Comparison of ENCODE assay signal across 31 cellular contexts in genomic region chr7:53628775-53629174, GRCh38.
"Had no signal": no experiment of that assay in that cellular context is flagged by ENCODE, and none has a peak within 500 bp of the region (broad histone marks: within the 10 kb centered on the region; RNA-seq: fewer than 3 reads in every experiment).

No MANE protein-coding gene starts in this region.

- H3K4me2 ChIP-seq: neural progenitor cell, smooth muscle cell had no signal

- H2AFZ ChIP-seq: neural progenitor cell, parathyroid adenoma had no signal

- H3K9me3 Mint-ChIP-seq: nephron, neural progenitor cell, type B pancreatic cell had no signal

- H3K79me2 ChIP-seq: parathyroid adenoma had no signal

- ATAC-seq: natural killer cell; psoas muscle; right cardiac atrium; sciatic nerve; stimulated activated memory B cell treated with anti-CD40 and anti-IgM and Interleukin-4, amounts not matched to agents 10 μg/mL and 1 μg/mL and 100 μg/mL, for 72 hours; stimulated activated naive CD8-positive, alpha-beta T cell treated with anti-CD3 and anti-CD28 coated beads, Interleukin-15, amount 100 ng/mL, for 72 hours; stimulated activated naive CD8-positive, alpha-beta T cell treated with anti-CD3 and anti-CD28 coated beads, Interleukin-15, Interleukin-2, amounts not matched to agents 100 U/mL and 50 U/mL, for 24 hours; upper lobe of right lung had no signal

- H3K27me3 ChIP-seq: neural progenitor cell, ovary, spleen, suprapubic skin, testis, tibial artery, transverse colon, upper lobe of right lung, uterus had no signal

- H3K27me3 Mint-ChIP-seq: progenitor cell of endocrine pancreas; stimulated activated memory B cell treated with anti-CD40 and anti-IgM and Interleukin-4, amounts not matched to agents 10 μg/mL and 1 μg/mL and 100 μg/mL, for 72 hours; stimulated activated naive CD8-positive, alpha-beta T cell treated with anti-CD3 and anti-CD28 coated beads, Interleukin-15, amount 100 ng/mL, for 72 hours; type B pancreatic cell had no signal

- H3K36me3 Mint-ChIP-seq: neural progenitor cell; stimulated activated memory B cell treated with anti-CD40 and anti-IgM and Interleukin-4, amounts not matched to agents 10 μg/mL and 1 μg/mL and 100 μg/mL, for 72 hours; type B pancreatic cell had no signal

- DNase-seq: natural killer cell; occipital lobe; ovary; posterior cingulate gyrus; psoas muscle; right cardiac atrium; spleen; stimulated activated CD4-positive, alpha-beta T cell treated with anti-CD3 and anti-CD28 coated beads, Interleukin-12 subunit alpha, Interleukin-12 subunit beta, amount 100 ng/mL, for 4 hours; stimulated activated CD4-positive, alpha-beta T cell treated with anti-CD3 and anti-CD28 coated beads, Interleukin-1b, Interleukin-23, amount 100 ng/mL, for 48 hours; stimulated activated CD4-positive, alpha-beta T cell treated with anti-CD3 and anti-CD28 coated beads, Interleukin-4, amount 100 ng/mL, for 1 hour; stimulated activated CD4-positive, alpha-beta T cell treated with anti-CD3 and anti-CD28 coated beads, Interleukin-4, amount 100 ng/mL, for 4 hours; stimulated activated CD8-positive, alpha-beta memory T cell treated with anti-CD3 and anti-CD28 coated beads, Interleukin-4, amount 100 ng/mL, for 48 hours; stimulated activated naive CD4-positive, alpha-beta T cell; stimulated activated naive CD8-positive, alpha-beta T cell treated with anti-CD3 and anti-CD28 coated beads, Interleukin-15, amount 100 ng/mL, for 72 hours; stimulated activated naive CD8-positive, alpha-beta T cell treated with anti-CD3 and anti-CD28 coated beads, Interleukin-15, Interleukin-2, amounts not matched to agents 100 U/mL and 50 U/mL, for 24 hours; substantia nigra; testis; tibial artery; transverse colon; upper lobe of right lung; uterus had no signal

- H3K9ac ChIP-seq: neural progenitor cell, parathyroid adenoma had no signal

- H3K9me3 ChIP-seq: ovary, psoas muscle, testis, tibial artery, upper lobe of right lung, uterus had no signal

- H3K4me3 Mint-ChIP-seq: natural killer cell; nephron; neural progenitor cell; stimulated activated memory B cell treated with anti-CD40 and anti-IgM and Interleukin-4, amounts not matched to agents 10 μg/mL and 1 μg/mL and 100 μg/mL, for 72 hours; stimulated activated naive CD8-positive, alpha-beta T cell treated with anti-CD3 and anti-CD28 coated beads, Interleukin-15, amount 100 ng/mL, for 72 hours; type B pancreatic cell had no signal

- H3K27ac Mint-ChIP-seq: natural killer cell; nephron; neural progenitor cell; progenitor cell of endocrine pancreas; stimulated activated memory B cell treated with anti-CD40 and anti-IgM and Interleukin-4, amounts not matched to agents 10 μg/mL and 1 μg/mL and 100 μg/mL, for 72 hours; stimulated activated naive CD8-positive, alpha-beta T cell treated with anti-CD3 and anti-CD28 coated beads, Interleukin-15, amount 100 ng/mL, for 72 hours; type B pancreatic cell had no signal

- H3K27ac ChIP-seq: neural progenitor cell, ovary, parathyroid adenoma, psoas muscle, skin epidermis, spleen, suprapubic skin, testis, tibial artery, transverse colon, upper lobe of right lung, uterus had no signal

- H3K4me1 Mint-ChIP-seq: natural killer cell; nephron; neural progenitor cell; stimulated activated memory B cell treated with anti-CD40 and anti-IgM and Interleukin-4, amounts not matched to agents 10 μg/mL and 1 μg/mL and 100 μg/mL, for 72 hours; stimulated activated naive CD8-positive, alpha-beta T cell treated with anti-CD3 and anti-CD28 coated beads, Interleukin-15, amount 100 ng/mL, for 72 hours had no signal

- H3K4me1 ChIP-seq: neural progenitor cell, parathyroid adenoma, psoas muscle, spleen, suprapubic skin, testis, tibial artery, transverse colon, upper lobe of right lung, uterus had no signal

- H3K36me3 ChIP-seq: neural progenitor cell, ovary, spleen, suprapubic skin, tibial artery, transverse colon, upper lobe of right lung, uterus had no signal

- H3K4me3 ChIP-seq: neural progenitor cell, ovary, psoas muscle, skin epidermis, smooth muscle cell, spleen, suprapubic skin, testis, tibial artery, transverse colon, upper lobe of right lung, uterus had no signal
